ENCODE assay signal across 14 cellular contexts in genomic region chr17:69418535-69418934, GRCh38. TPM values are rescaled to one million over a fixed set of nuclear protein-coding genes. Genes with fewer than 3 reads are reported as not detected.
A peak's percentile ranks its signal among the peaks of the same experiment; 100 is the strongest.
DNase-seq lines count a peak whose midpoint lies in the region; ATAC-seq, FAIRE-seq and TF ChIP-seq lines count a peak whose summit lies in the region.
"Had no signal": no experiment of that assay in that cellular context is flagged by ENCODE, and none has a peak within 500 bp of the region (broad histone marks: within the 10 kb centered on the region; RNA-seq: fewer than 3 reads in every experiment).

No MANE protein-coding gene starts in this region.

- peaks cover 12% of the 10 kb centered on the region for H3K36me3 Mint-ChIP-seq in CD8-positive, alpha-beta T cell

- POLR2A ChIA-PET in CD8-positive, alpha-beta T cell (lab: Charles Lee), result interaction anchor here (0.9 kb wide), 1 partner anchor 19 kb away, joined by 3 read pairs; no protein-coding TSS in a partner anchor
- POLR2A ChIA-PET in endothelial cell of umbilical vein (lab: Charles Lee), result no interaction called here

- H3K27me3 Mint-ChIP-seq in CD8-positive, alpha-beta T cell (ENCODE audit: low read depth), result no peaks in the 10 kb centered on the region

- no peak overlapping the region for H3K4me3 ChIP-seq in CD8-positive, alpha-beta T cell (ENCODE audit: low read depth, low read length)
- H3K4me3 ChIP-seq in Loucy (ENCODE audit: low read length, poor library complexity, severe bottlenecking) (peak overlapping the region; percentile 82), endothelial cell of umbilical vein (replicated peaks in 1 of 3; ENCODE audit: insufficient read depth in 1 of 3, low read depth in 1 of 3, low read length in 3 of 3) (no peak overlapping the region), gastrocnemius medialis (peak overlapping the region; percentile 33 to 94 (median 62))
- H3K4me3 ChIP-seq: SJCRH30 had no signal

- H3K9ac ChIP-seq in Loucy (ENCODE audit: low read depth, low read length, poor library complexity, severe bottlenecking) (peak overlapping the region; percentile 50), endothelial cell of umbilical vein (replicated peaks; ENCODE audit: extremely low read depth, insufficient read depth, low read length) (peak overlapping the region; percentile 51)

- no peaks in the 10 kb centered on the region for H3K9me3 ChIP-seq in CD8-positive, alpha-beta T cell (ENCODE audit: low read length)
- no peaks in the 10 kb centered on the region for H3K9me3 ChIP-seq in Loucy (ENCODE audit: insufficient read depth, low read depth, low read length)
- H3K9me3 ChIP-seq in endothelial cell of umbilical vein (replicated peaks; ENCODE audit: control insufficient read depth, insufficient read depth, low read length), result no peaks in the 10 kb centered on the region
- no peaks in the 10 kb centered on the region for H3K9me3 ChIP-seq in gastrocnemius medialis
- H3K9me3 ChIP-seq: BE2C, SJCRH30 had no signal

- H3K27ac Mint-ChIP-seq in CD8-positive, alpha-beta T cell, result peak overlapping the region; percentile 46
- H3K27ac Mint-ChIP-seq: HFFc6 had no signal

- H3K4me2 ChIP-seq in Loucy (ENCODE audit: low read depth, low read length, poor library complexity, severe bottlenecking), result peak overlapping the region; percentile 80
- H3K4me2 ChIP-seq in endothelial cell of umbilical vein (ENCODE audit: insufficient read depth, low read length), result peak overlapping the region; percentile 85

- no TSS peak for BruUV-seq in endothelial cell of umbilical vein (replicated peaks; lab: Mats Ljungman, UMichigan)

- H3F3A ChIP-seq in Loucy (ENCODE audit: low read depth), result 0 out of 2 replicates have a peak, but pooled peaks cover 4% of the 10 kb centered on the region

- H3K9me1 ChIP-seq in endothelial cell of umbilical vein (replicated peaks; ENCODE audit: control insufficient read depth, extremely low read depth, insufficient read depth, low read length), result no peaks in the 10 kb centered on the region

- no peak overlapping the region for H3K27ac ChIP-seq in CD8-positive, alpha-beta T cell (ENCODE audit: low read depth, low read length)
- H3K27ac ChIP-seq in endothelial cell of umbilical vein (ENCODE audit: insufficient read depth, low read depth, low read length) (peak overlapping the region; percentile 72), gastrocnemius medialis (peak overlapping the region; percentile 82 to 88 (median 84))
- H3K27ac ChIP-seq: RWPE1, SJCRH30 had no signal

- H4K20me1 ChIP-seq in Loucy (ENCODE audit: insufficient read depth, low read length, poor library complexity, severe bottlenecking) (peaks cover 26% of the 10 kb centered on the region), endothelial cell of umbilical vein (replicated peaks; ENCODE audit: control insufficient read depth, extremely low read depth, insufficient read depth, low read length) (no peaks in the 10 kb centered on the region)

- no peak overlapping the region for H3K4me3 Mint-ChIP-seq in CD8-positive, alpha-beta T cell
- H3K4me3 Mint-ChIP-seq: HFFc6 had no signal

- FAIRE-seq in endothelial cell of umbilical vein (lab: Jason Lieb, UNC), result no peak

- H3K27me3 ChIP-seq in CD8-positive, alpha-beta T cell (ENCODE audit: insufficient read depth, low read length), result no peaks in the 10 kb centered on the region
- H3K27me3 ChIP-seq in Loucy (ENCODE audit: insufficient read depth, low read length, poor library complexity, severe bottlenecking) (no peaks in the 10 kb centered on the region), endothelial cell of umbilical vein (ENCODE audit: control insufficient read depth in 2 of 2, insufficient read depth in 2 of 2, low read length in 2 of 2) (no peaks in the 10 kb centered on the region), gastrocnemius medialis (no peaks in the 10 kb centered on the region)
- H3K27me3 ChIP-seq: BE2C, SJCRH30 had no signal

- ATAC-seq in CD8-positive, alpha-beta T cell, result no peak
- ATAC-seq in gastrocnemius medialis (no peak), HG02970 (IDR thresholded peaks at IDR 0.05; ENCODE audit: low FRiP score, unreplicated experiment) (no peak)

- H3K4me1 Mint-ChIP-seq in CD8-positive, alpha-beta T cell (ENCODE audit: low read depth), result peaks cover 34% of the 10 kb centered on the region

- no peak for DNase-seq in CD8-positive, alpha-beta T cell
- DNase-seq in endothelial cell of umbilical vein (ENCODE audit: low read depth, low spot score) (peak; percentile 26), gastrocnemius medialis (no peak), EL (no peak), NCI-H2196 treated with DMSO at 0.1 percent for 48 hours (lab: John Stamatoyannopoulos, UW; ENCODE audit: unreplicated experiment) (no peak)
- DNase-seq: BE2C, HFFc6, NCI-H1417 treated with DMSO at 0.1 percent for 48 hours, NCI-H2029, OCI-M1, SJCRH30 had no signal

- H3K9me3 Mint-ChIP-seq in CD8-positive, alpha-beta T cell, result no peaks in the 10 kb centered on the region

- CTCF ChIA-PET in CD8-positive, alpha-beta T cell (lab: Charles Lee), result interaction anchor here (2.0 kb wide), 1 partner anchor 11 kb away, joined by 6 read pairs; no protein-coding TSS in a partner anchor
- CTCF ChIA-PET in endothelial cell of umbilical vein (lab: Charles Lee), result interaction anchor here (1.0 to 4.6 kb wide), 7 partner anchors 13 to 105 kb away, joined by 3 to 26 read pairs (median 4); no protein-coding TSS in a partner anchor

- no peaks in the 10 kb centered on the region for H3K36me3 ChIP-seq in CD8-positive, alpha-beta T cell (ENCODE audit: insufficient read depth, low read length)
- no peaks in the 10 kb centered on the region for H3K36me3 ChIP-seq in Loucy (ENCODE audit: insufficient read depth, low read length)
- H3K36me3 ChIP-seq in endothelial cell of umbilical vein (ENCODE audit: control insufficient read depth in 2 of 2, extremely low read depth in 1 of 2, insufficient read depth in 2 of 2, low read length in 2 of 2), result no peaks in the 10 kb centered on the region
- H3K36me3 ChIP-seq in gastrocnemius medialis, result no peaks in the 10 kb centered on the region
- H3K36me3 ChIP-seq: BE2C, SJCRH30 had no signal

- H2AFZ ChIP-seq in Loucy (ENCODE audit: low read length) (no peak overlapping the region), endothelial cell of umbilical vein (ENCODE audit: low read depth, low read length) (no peak overlapping the region)

- in situ Hi-C loops in gastrocnemius medialis (cut with MboI; ENCODE audit: low sequenced_read_pairs in 4 of 4), result no loop called here

- intact Hi-C loops in CD8-positive, alpha-beta T cell (cut with DNase I, micrococcal nuclease), result loop anchor here (10.0 kb wide), 2 partner anchors 86 to 904 kb away; partner anchors contain the start of gene PRKAR1A (in 1 of the 2)
- intact Hi-C loops in endothelial cell of umbilical vein (cut with micrococcal nuclease) (loop anchor here (5.0 to 10.0 kb wide), 2 partner anchors 749 to 1136 kb away; partner anchors contain the start of gene KCNJ2), gastrocnemius medialis (cut with DNase I; ENCODE audit: low total_unique reads) (loop anchor here (5.0 kb wide), 3 partner anchors 61 to 104 kb away; no protein-coding TSS in a partner anchor)

- TF ChIP-seq CTCF in CD8-positive, alpha-beta T cell (IDR thresholded peaks at IDR 0.05), result no peak
- TF ChIP-seq CTCF in Loucy (conservative IDR thresholded peaks at IDR 0.05; ENCODE audit: low read length), result no peak
- TF ChIP-seq CTCF in endothelial cell of umbilical vein (IDR thresholded peaks at IDR 0.05; ENCODE audit: extremely low read depth in 1 of 2, insufficient read depth in 1 of 2, low read depth in 1 of 2, low read length in 2 of 2), result no peak
- TF ChIP-seq CTCF in gastrocnemius medialis (IDR thresholded peaks at IDR 0.05 in 4 of 5, conservative IDR thresholded peaks at IDR 0.05 in 1 of 5), result no peak

- no peaks in the 10 kb centered on the region for H3K9me2 ChIP-seq in Loucy (replicated peaks; ENCODE audit: low read depth, low read length)

- H3K79me2 ChIP-seq in Loucy (ENCODE audit: insufficient read depth, low read length) (peaks cover 64% of the 10 kb centered on the region), endothelial cell of umbilical vein (ENCODE audit: control insufficient read depth, insufficient read depth, low read length) (no peaks in the 10 kb centered on the region)

- peaks cover 35% of the 10 kb centered on the region for H3K4me1 ChIP-seq in CD8-positive, alpha-beta T cell (ENCODE audit: insufficient read depth, low read length)
- H3K4me1 ChIP-seq in Loucy (ENCODE audit: insufficient read depth, low read length, poor library complexity, severe bottlenecking), result peaks cover 67% of the 10 kb centered on the region
- peaks cover 65% of the 10 kb centered on the region for H3K4me1 ChIP-seq in endothelial cell of umbilical vein (ENCODE audit: control insufficient read depth, extremely low read depth, insufficient read depth, low read length)
- H3K4me1 ChIP-seq in gastrocnemius medialis, result peaks cover 41 to 44% of the 10 kb centered on the region in 2 donors
- H3K4me1 ChIP-seq: BE2C, SJCRH30 had no signal

- TF ChIP-seq POLR2A in endothelial cell of umbilical vein (IDR thresholded peaks at IDR 0.05; ENCODE audit: low read depth, low read length) (no peak), gastrocnemius medialis (IDR thresholded peaks at IDR 0.05) (no peak)

- dilution Hi-C loops in endothelial cell of umbilical vein (cut with MboI; ENCODE audit: extremely low pct_ligation_motif_present, low sequenced_read_pairs), result no loop called here

TF ChIP-seq in endothelial cell of umbilical vein, 7 proteins besides CTCF, POLR2A, EP300 and RAD21:
- no peak for TF ChIP-seq FOS (IDR thresholded peaks at IDR 0.05; ENCODE audit: borderline replicate concordance, insufficient read depth, low read length)

RNA-seq across cellular contexts. Expression of gene MAP2K6, which starts 4.0 kb away (rescaled TPM):
- 1 to 10 TPM; 7.1 to 8.6 TPM for total RNA-seq in CD8-positive, alpha-beta T cell
- total RNA-seq in endothelial cell of umbilical vein, result 11.4 and 13.9 TPM in 2 replicates
- 3.9 and 5.9 TPM in 2 replicates for polyA plus RNA-seq in endothelial cell of umbilical vein
- polyA plus RNA-seq in endothelial cell of umbilical vein (2011; cell fraction: cytosol; rRNA removed), result 8.3 and 9.3 TPM in 2 replicates
- 6.9 and 7.4 TPM in 2 replicates for polyA plus RNA-seq in endothelial cell of umbilical vein (2011; cell fraction: nucleus; rRNA removed)
- 5.1 and 9.4 TPM in 2 replicates for polyA plus RNA-seq in endothelial cell of umbilical vein (2012)
- 16.7 and 19.0 TPM in 2 replicates for polyA minus RNA-seq in endothelial cell of umbilical vein
- polyA minus RNA-seq in endothelial cell of umbilical vein (2011; cell fraction: cytosol; rRNA and poly(A)+ RNA removed), result 5.5 TPM
- 10.2 and 16.2 TPM in 2 replicates for polyA minus RNA-seq in endothelial cell of umbilical vein (2011; cell fraction: nucleus; rRNA and poly(A)+ RNA removed)
- total RNA-seq in gastrocnemius medialis, result 100 to 1,000 TPM in 3 of 4 donors, 10 to 100 TPM in 1; 35.1 to 351 (median 223) TPM

Comparison
In these comparisons a context has a peak if more than half of its experiments do, and no peak if none do; other contexts are left out.
1. H3K4me3 ChIP-seq: peak in Loucy (single experiment) and gastrocnemius medialis (4 of 4); none in CD8-positive, alpha-beta T cell (single experiment) and endothelial cell of umbilical vein (0 of 3).